32 cellular contexts compared by ENCODE assay signal in the genomic region with DNA sequence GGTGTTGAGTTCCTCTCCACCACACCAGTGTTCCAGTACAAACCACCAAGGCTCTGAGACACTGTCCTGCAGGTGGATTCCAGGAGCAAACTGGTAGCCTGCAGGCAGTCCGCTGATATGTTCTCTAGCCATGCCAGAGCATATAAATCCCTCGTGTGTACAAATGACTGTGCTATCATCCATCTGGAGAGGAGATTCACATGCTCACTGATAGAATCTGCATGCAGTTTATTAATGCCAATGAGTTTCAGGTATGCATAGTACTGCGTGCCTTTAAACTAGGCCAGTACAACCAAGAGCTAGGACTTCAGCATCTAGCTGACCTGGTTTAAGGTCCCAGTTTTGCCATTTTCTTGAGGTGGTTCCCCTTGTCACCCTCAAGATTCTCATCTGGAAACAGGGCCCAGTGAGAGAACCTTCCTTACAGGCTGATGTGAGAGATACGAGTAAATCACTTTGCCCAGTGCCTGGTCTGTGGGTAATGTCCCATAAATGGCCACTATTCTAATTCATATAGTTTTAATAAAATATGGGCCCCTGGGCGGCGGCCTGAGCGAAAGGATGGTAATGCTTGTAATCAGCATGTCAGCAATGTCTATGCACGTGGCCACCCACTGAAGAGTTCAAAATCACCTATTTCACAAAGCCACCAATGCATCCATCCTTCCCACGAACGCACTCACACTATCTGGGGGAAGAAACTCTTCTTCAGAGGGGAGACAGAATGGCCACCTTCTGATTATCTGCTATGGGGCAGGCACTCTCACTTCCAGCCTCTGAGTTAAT.
"Had no signal": no experiment of that assay in that cellular context is flagged by ENCODE, and none has a peak within 500 bp of the region (broad histone marks: within the 10 kb centered on the region; RNA-seq: fewer than 3 reads in every experiment).

No MANE protein-coding gene starts in this region.

- H3K27me3 Mint-ChIP-seq: activated naive CD4-positive, alpha-beta T cell treated with anti-CD3 and anti-CD28 coated beads, Interleukin-2, amount 50 U/mL, for 24 hours had no signal

- H3K9me3 Mint-ChIP-seq: activated CD8-positive, alpha-beta T cell treated with anti-CD3 and anti-CD28 coated beads for 36 hours; activated naive CD4-positive, alpha-beta T cell treated with anti-CD3 and anti-CD28 coated beads for 36 hours; activated naive CD4-positive, alpha-beta T cell treated with anti-CD3 and anti-CD28 coated beads, Interleukin-2, amount 50 U/mL, for 24 hours; activated naive CD8-positive, alpha-beta T cell treated with anti-CD3 and anti-CD28 coated beads for 36 hours; activated naive CD8-positive, alpha-beta T cell treated with anti-CD3 and anti-CD28 coated beads, Interleukin-2, amount 50 U/mL, for 24 hours; activated T-cell treated with anti-CD3 and anti-CD28 coated beads, Interleukin-2, amount 50 U/mL, for 4 hours; activated T-helper 17 cell treated with anti-CD3 and anti-CD28 coated beads, Interleukin-2, amount 50 U/mL, for 72 hours; effector memory CD8-positive, alpha-beta T cell; WTC11 had no signal

- H3K4me1 Mint-ChIP-seq: activated naive CD4-positive, alpha-beta T cell treated with anti-CD3 and anti-CD28 coated beads, Interleukin-2, amount 50 U/mL, for 24 hours; activated naive CD8-positive, alpha-beta T cell treated with anti-CD3 and anti-CD28 coated beads for 36 hours; activated naive CD8-positive, alpha-beta T cell treated with anti-CD3 and anti-CD28 coated beads, Interleukin-2, amount 50 U/mL, for 24 hours; activated T-helper 17 cell treated with anti-CD3 and anti-CD28 coated beads, Interleukin-2, amount 50 U/mL, for 72 hours had no signal

- DNase-seq: activated CD4-positive, alpha-beta T cell treated with anti-CD3 and anti-CD28 coated beads for 1 hour; activated CD4-positive, alpha-beta T cell treated with anti-CD3 and anti-CD28 coated beads for 4 hours; activated CD4-positive, alpha-beta T cell treated with anti-CD3 and anti-CD28 coated beads, Interleukin-2, amount 50 U/mL, for 1 hour; activated CD4-positive, alpha-beta T cell treated with anti-CD3 and anti-CD28 coated beads, Interleukin-2, amount 50 U/mL, for 48 hours; activated CD8-positive, alpha-beta memory T cell treated with anti-CD3 and anti-CD28 coated beads for 24 hours; activated CD8-positive, alpha-beta T cell treated with anti-CD3 and anti-CD28 coated beads for 36 hours; activated effector memory CD4-positive, alpha-beta T cell treated with Interleukin-2 at 50 U/mL for 16 hours; activated gamma-delta T cell treated with Interleukin-2 at 50 U/mL for 16 hours; activated naive CD4-positive, alpha-beta T cell treated with anti-CD3 and anti-CD28 coated beads for 36 hours; activated naive CD8-positive, alpha-beta T cell treated with anti-CD3 and anti-CD28 coated beads for 36 hours; activated naive CD8-positive, alpha-beta T cell treated with anti-CD3 and anti-CD28 coated beads, Interleukin-2, amount 50 U/mL, for 24 hours; activated T-cell treated with anti-CD3 and anti-CD28 coated beads, Interleukin-2, amount 50 U/mL, for 4 hours; adrenal gland; amygdala; aorta; body of pancreas; caudate nucleus; cortex of kidney; dermis blood vessel endothelial cell; effector CD4-positive, alpha-beta T cell; effector memory CD8-positive, alpha-beta T cell; erythroblast; foreskin keratinocyte; gastrocnemius medialis; glutamatergic neuron; heart left ventricle; T-helper 2 cell had no signal

- H3K27ac Mint-ChIP-seq: activated CD8-positive, alpha-beta T cell treated with anti-CD3 and anti-CD28 coated beads for 36 hours; activated naive CD4-positive, alpha-beta T cell treated with anti-CD3 and anti-CD28 coated beads for 36 hours; activated naive CD4-positive, alpha-beta T cell treated with anti-CD3 and anti-CD28 coated beads, Interleukin-2, amount 50 U/mL, for 24 hours; activated naive CD8-positive, alpha-beta T cell treated with anti-CD3 and anti-CD28 coated beads for 36 hours; activated naive CD8-positive, alpha-beta T cell treated with anti-CD3 and anti-CD28 coated beads, Interleukin-2, amount 50 U/mL, for 24 hours; effector memory CD8-positive, alpha-beta T cell; WTC11 had no signal

- H3K36me3 Mint-ChIP-seq: activated naive CD4-positive, alpha-beta T cell treated with anti-CD3 and anti-CD28 coated beads, Interleukin-2, amount 50 U/mL, for 24 hours; activated naive CD8-positive, alpha-beta T cell treated with anti-CD3 and anti-CD28 coated beads for 36 hours; WTC11 had no signal

- H3K9me3 ChIP-seq: adrenal gland, body of pancreas, esophagus muscularis mucosa, gastrocnemius medialis, heart left ventricle had no signal

- H3K4me3 Mint-ChIP-seq: activated CD8-positive, alpha-beta T cell treated with anti-CD3 and anti-CD28 coated beads for 36 hours; activated naive CD4-positive, alpha-beta T cell treated with anti-CD3 and anti-CD28 coated beads for 36 hours; activated naive CD4-positive, alpha-beta T cell treated with anti-CD3 and anti-CD28 coated beads, Interleukin-2, amount 50 U/mL, for 24 hours; activated naive CD8-positive, alpha-beta T cell treated with anti-CD3 and anti-CD28 coated beads for 36 hours; activated naive CD8-positive, alpha-beta T cell treated with anti-CD3 and anti-CD28 coated beads, Interleukin-2, amount 50 U/mL, for 24 hours; activated T-cell treated with anti-CD3 and anti-CD28 coated beads, Interleukin-2, amount 50 U/mL, for 4 hours; activated T-helper 17 cell treated with anti-CD3 and anti-CD28 coated beads, Interleukin-2, amount 50 U/mL, for 72 hours; effector memory CD8-positive, alpha-beta T cell; WTC11 had no signal

- H3K36me3 ChIP-seq: adrenal gland, esophagus muscularis mucosa, gastrocnemius medialis, heart left ventricle had no signal

- H3K27ac ChIP-seq: adrenal gland, body of pancreas, foreskin keratinocyte, gastrocnemius medialis, heart left ventricle had no signal

- H3K4me3 ChIP-seq: adrenal gland, body of pancreas, esophagus muscularis mucosa, gastrocnemius medialis, heart left ventricle had no signal

- ATAC-seq: activated CD8-positive, alpha-beta T cell treated with anti-CD3 and anti-CD28 coated beads for 36 hours; activated naive CD8-positive, alpha-beta T cell treated with anti-CD3 and anti-CD28 coated beads, Interleukin-2, amount 50 U/mL, for 24 hours; activated T-cell treated with anti-CD3 and anti-CD28 coated beads, Interleukin-2, amount 50 U/mL, for 4 hours; activated T-helper 17 cell treated with anti-CD3 and anti-CD28 coated beads, Interleukin-2, amount 50 U/mL, for 72 hours; body of pancreas; effector memory CD8-positive, alpha-beta T cell; foreskin keratinocyte; gastrocnemius medialis; heart left ventricle; WTC11 had no signal

- FAIRE-seq: colon had no signal

- H3K27me3 ChIP-seq: adrenal gland, body of pancreas, esophagus muscularis mucosa, gastrocnemius medialis, heart left ventricle had no signal

- H3K4me1 ChIP-seq: foreskin keratinocyte had no signal
